8 cellular contexts compared by ENCODE assay signal in genomic region chr3:52246264-52246620, GRCh38. TPM values are rescaled to one million over a fixed set of nuclear protein-coding genes. Genes with fewer than 3 reads are reported as not detected.
DNase-seq lines count a peak whose midpoint lies in the region; ATAC-seq and TF ChIP-seq lines count a peak whose summit lies in the region.

No MANE protein-coding gene starts in this region.

- no peak for TF ChIP-seq CTCF in GM10248 (IDR thresholded peaks at IDR 0.05; ENCODE audit: control extremely low read depth, extremely low read depth, low read depth, missing control alignments)
- TF ChIP-seq CTCF in glutamatergic neuron (IDR thresholded peaks at IDR 0.05; ENCODE audit: partially characterized antibody, unreplicated experiment), result no peak
- TF ChIP-seq CTCF in retinal pigment epithelial cell (conservative IDR thresholded peaks at IDR 0.05; ENCODE audit: low read depth, low read length), result no peak

- CTCF ChIA-PET in GM10248 (lab: Yijun Ruan, JAX), result interaction anchor here (1.1 to 7.0 kb wide), 5 partner anchors 12 to 93 kb away, joined by 3 to 48 read pairs (median 10); partner anchors contain the start of gene WDR82

- H3K36me3 Mint-ChIP-seq in glutamatergic neuron (ENCODE audit: unreplicated experiment), result no peaks in the 10 kb centered on the region

- H3K27ac Mint-ChIP-seq in glutamatergic neuron (ENCODE audit: unreplicated experiment), result no peak overlapping the region

- POLR2A ChIA-PET in GM10248 (lab: Yijun Ruan, JAX), result interaction anchor here (0.9 kb wide), 1 partner anchor 31 kb away, joined by 3 read pairs; no protein-coding TSS in a partner anchor

- ATAC-seq in SK-N-SH treated with all-trans-retinoic acid at 6 μM for 48 hours, result peak; percentile 30
- ATAC-seq in GM18870 (IDR thresholded peaks at IDR 0.05; ENCODE audit: unreplicated experiment), result no peak
- ATAC-seq in GM21528 (IDR thresholded peaks at IDR 0.05; ENCODE audit: low FRiP score, unreplicated experiment), result no peak

- H3K4me3 ChIP-seq in retinal pigment epithelial cell (ENCODE audit: low read length), result peak overlapping the region; percentile 43

- peak; percentile 18 for DNase-seq in GM10248 (ENCODE audit: extremely low spot score)
- no peak for DNase-seq in glutamatergic neuron
- DNase-seq in retinal pigment epithelial cell (ENCODE audit: low read depth), result no peak
- DNase-seq in DMS 273 treated with DMSO at 0.1 percent for 48 hours (lab: John Stamatoyannopoulos, UW), result no peak
- DNase-seq in retina, result no peak

- H3K27me3 Mint-ChIP-seq in glutamatergic neuron (ENCODE audit: unreplicated experiment), result peaks cover 9% of the 10 kb centered on the region

- H3K9me3 Mint-ChIP-seq in glutamatergic neuron (ENCODE audit: unreplicated experiment), result peaks cover 9% of the 10 kb centered on the region

- peak overlapping the region; percentile 61 for H3K4me3 Mint-ChIP-seq in glutamatergic neuron (ENCODE audit: unreplicated experiment)

- no peaks in the 10 kb centered on the region for H3K4me1 Mint-ChIP-seq in glutamatergic neuron (ENCODE audit: low read depth, unreplicated experiment)

TF ChIP-seq in SK-N-SH treated with all-trans-retinoic acid at 6 μM for 48 hours, 23 proteins besides CTCF, POLR2A, EP300 and RAD21:
- TF ChIP-seq ARNTL (CRISPR knock-in tag; IDR thresholded peaks at IDR 0.05; ENCODE audit: borderline replicate concordance, low read depth) (no peak), GLIS3 (CRISPR knock-in tag; IDR thresholded peaks at IDR 0.05) (no peak), ISL1 (CRISPR knock-in tag; IDR thresholded peaks at IDR 0.05) (no peak), ZNF565 (CRISPR knock-in tag; conservative IDR thresholded peaks at IDR 0.05; ENCODE audit: low read depth) (no peak)

RNA-seq across cellular contexts. Expression of gene PPM1M, which starts 0.7 kb away (rescaled TPM):
- 7.8 TPM for total RNA-seq in glutamatergic neuron (ENCODE audit: unreplicated experiment)

RNA-seq across cellular contexts. Expression of gene TWF2, which starts 7.3 kb away (rescaled TPM):
- 45.5 TPM for total RNA-seq in glutamatergic neuron (ENCODE audit: unreplicated experiment)

RNA-seq across cellular contexts. Expression of gene TLR9, which starts 20.8 kb away (rescaled TPM):
- 0.37 TPM for total RNA-seq in glutamatergic neuron (ENCODE audit: unreplicated experiment)

RNA-seq across cellular contexts. Expression of gene WDR82, which starts 32.2 kb away (rescaled TPM):
- 118 TPM for total RNA-seq in glutamatergic neuron (ENCODE audit: unreplicated experiment)

RNA-seq across cellular contexts. Expression of gene GLYCTK, which starts 41.4 kb away (rescaled TPM):
- total RNA-seq in glutamatergic neuron (ENCODE audit: unreplicated experiment), result 7.5 TPM
